ENCODE assay signal across 21 cellular contexts in the genomic region with DNA sequence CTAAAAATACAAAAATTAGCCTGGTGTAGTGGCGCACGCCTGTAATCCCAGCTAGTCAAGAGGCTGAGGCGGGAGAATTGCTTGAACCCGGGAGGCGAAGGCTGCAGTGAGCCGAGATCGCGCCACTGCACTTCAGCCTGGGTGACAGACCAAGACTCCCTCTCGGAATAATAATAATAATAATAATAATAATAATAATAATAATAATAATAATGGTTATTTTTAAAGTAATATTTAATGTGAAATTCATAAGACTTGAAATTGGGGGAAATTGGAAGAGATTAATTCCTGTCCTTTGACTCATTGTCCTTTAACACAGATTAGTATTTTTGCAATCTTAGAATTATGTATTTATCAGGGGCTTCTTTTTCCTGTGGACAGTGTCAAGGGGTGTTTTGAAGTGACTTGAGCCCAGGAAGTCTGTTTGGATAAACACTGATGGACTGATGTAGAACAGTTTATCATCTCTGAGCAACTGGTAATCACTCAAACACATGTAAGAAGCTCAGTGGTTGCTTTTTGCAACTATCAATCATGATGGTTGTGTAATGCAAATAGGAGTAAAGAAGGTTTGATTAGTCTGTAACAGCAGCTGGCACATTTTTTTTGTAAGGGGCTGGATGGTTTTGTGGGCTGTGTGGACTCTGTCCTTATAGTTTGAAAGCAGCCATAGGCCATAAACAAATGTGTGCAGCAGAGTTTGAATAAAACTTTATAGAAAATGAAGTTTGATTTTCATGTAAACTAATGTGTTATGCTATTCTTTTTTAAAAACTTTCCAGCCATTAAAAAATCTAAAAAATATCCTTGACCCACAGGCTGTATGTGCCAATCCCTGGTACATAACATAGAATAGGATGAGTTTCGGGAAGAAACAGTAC.
A peak's percentile ranks its signal among the peaks of the same experiment; 100 is the strongest.
DNase-seq lines count a peak whose midpoint lies in the region; ATAC-seq and TF ChIP-seq lines count a peak whose summit lies in the region.
"Had no signal": no experiment of that assay in that cellular context is flagged by ENCODE, and none has a peak within 500 bp of the region (broad histone marks: within the 10 kb centered on the region; RNA-seq: fewer than 3 reads in every experiment).

No MANE protein-coding gene starts in this region.

- H3K9ac ChIP-seq in Loucy (ENCODE audit: low read depth, low read length, poor library complexity, severe bottlenecking), result peak overlapping the region; percentile 8
- no peak overlapping the region for H3K9ac ChIP-seq in endodermal cell (ENCODE audit: extremely low read depth, low read length, poor library complexity, severe bottlenecking)

- H3K4me3 ChIP-seq in Caco-2 (ENCODE audit: low read depth, low read length) (no peak overlapping the region), Loucy (ENCODE audit: low read length, poor library complexity, severe bottlenecking) (no peak overlapping the region), right lobe of liver (no peak overlapping the region), endodermal cell (ENCODE audit: low read length) (no peak overlapping the region)

- H3K79me2 ChIP-seq in Loucy (ENCODE audit: insufficient read depth, low read length), result peaks cover 67% of the 10 kb centered on the region

- CTCF ChIA-PET in Caco-2 (lab: Charles Lee), result no interaction called here

- H3K4me2 ChIP-seq in Loucy (ENCODE audit: low read depth, low read length, poor library complexity, severe bottlenecking), result peak overlapping the region; percentile 34

- H3K27me3 Mint-ChIP-seq in Caco-2 (ENCODE audit: insufficient read depth, unreplicated experiment), result no peaks in the 10 kb centered on the region
- H3K27me3 Mint-ChIP-seq in effector memory CD8-positive, alpha-beta T cell, result no peaks in the 10 kb centered on the region
- peaks cover 21% of the 10 kb centered on the region for H3K27me3 Mint-ChIP-seq in endodermal cell (ENCODE audit: insufficient read depth)
- H3K27me3 Mint-ChIP-seq: CD4-positive, CD25-positive, alpha-beta regulatory T cell had no signal

- POLR2A ChIA-PET in Caco-2 (lab: Charles Lee), result interaction anchor here (0.5 kb wide), 1 partner anchor 124 kb away, joined by 3 read pairs; no protein-coding TSS in a partner anchor

- H3K36me3 ChIP-seq in Caco-2 (ENCODE audit: control insufficient read depth, insufficient read depth, low read length) (no peaks in the 10 kb centered on the region), Loucy (ENCODE audit: insufficient read depth, low read length) (no peaks in the 10 kb centered on the region), right lobe of liver (no peaks in the 10 kb centered on the region), endodermal cell (ENCODE audit: control insufficient read depth, insufficient read depth, low read length) (no peaks in the 10 kb centered on the region)

- H3K9me3 Mint-ChIP-seq in Caco-2 (ENCODE audit: unreplicated experiment) (no peaks in the 10 kb centered on the region), endodermal cell (peaks cover 3% of the 10 kb centered on the region)
- H3K9me3 Mint-ChIP-seq in effector memory CD8-positive, alpha-beta T cell, result no peaks in the 10 kb centered on the region

- H3F3A ChIP-seq in Loucy (ENCODE audit: low read depth), result no peaks in the 10 kb centered on the region; the same call in 1 of the 2 replicates

- ATAC-seq in effector memory CD8-positive, alpha-beta T cell (replicated peaks), result no peak
- ATAC-seq in right lobe of liver, result peak in 3 of 4 donors; percentile 22 to 66 (median 30)
- no peak for ATAC-seq in GM18511 (IDR thresholded peaks at IDR 0.05; ENCODE audit: unreplicated experiment)
- ATAC-seq in Right ventricle myocardium superior (ENCODE audit: poor library complexity), result no peak
- ATAC-seq: PC-3 had no signal

- H2AFZ ChIP-seq in Loucy (ENCODE audit: low read length), result no peak overlapping the region

- WGBS in right lobe of liver (ENCODE audit: insufficient coverage, low coverage, low lambda C conversion rate, missing lambda C conversion rate), result 84% methylated on average over 4 of the region's 10 CpGs
- 93% methylated on average over 6 of the region's 10 CpGs; no CpG with 5 or more reads in 1 of the 2 experiments for WGBS in endodermal cell (ENCODE audit: insufficient coverage in 1 of 2, insufficient read length in 1 of 2), 2 experiments

- peak in 1 of 2 experiments; percentile 42 for DNase-seq in Caco-2
- no peak for DNase-seq in effector memory CD8-positive, alpha-beta T cell
- no peak for DNase-seq in right lobe of liver
- no peak for DNase-seq in endodermal cell
- no peak for DNase-seq in Right ventricle myocardium superior
- DNase-seq: AML-193; CD4-positive, CD25-positive, alpha-beta regulatory T cell; EL; H7; Karpas-422; MM.1S; NCI-H1105; NCI-H1694; NCI-H2081 treated with DMSO at 0.1 percent for 48 hours; NCI-H446 treated with DMSO at 0.1 percent for 48 hours; NCI-H748 treated with DMSO at 0.1 percent for 48 hours; PC-3; RPMI8226; SIG-M5 had no signal

- no TSS peak for BruUV-seq in Caco-2 (replicated peaks; lab: Mats Ljungman, UMichigan)

- H3K36me3 Mint-ChIP-seq in Caco-2 (ENCODE audit: insufficient read depth, unreplicated experiment), result peaks cover 26% of the 10 kb centered on the region
- peaks cover under 1% of the 10 kb centered on the region for H3K36me3 Mint-ChIP-seq in effector memory CD8-positive, alpha-beta T cell (ENCODE audit: insufficient read depth)
- H3K36me3 Mint-ChIP-seq in endodermal cell (ENCODE audit: low read depth), result no peaks in the 10 kb centered on the region

- H3K27ac ChIP-seq in right lobe of liver, result no peak overlapping the region
- H3K27ac ChIP-seq in endodermal cell (ENCODE audit: low read depth, low read length), result no peak overlapping the region

- TF ChIP-seq CTCF in Caco-2 (IDR thresholded peaks at IDR 0.05; ENCODE audit: insufficient read depth in 1 of 2, low read depth in 1 of 2, low read length in 1 of 2, severe bottlenecking in 1 of 2, unreplicated experiment in 1 of 2), result no peak
- no peak for TF ChIP-seq CTCF in Loucy (conservative IDR thresholded peaks at IDR 0.05; ENCODE audit: low read length)
- TF ChIP-seq CTCF in right lobe of liver (IDR thresholded peaks at IDR 0.05), result no peak
- no peak for TF ChIP-seq CTCF in endodermal cell (conservative IDR thresholded peaks at IDR 0.05)

- H3K27ac Mint-ChIP-seq in Caco-2 (ENCODE audit: unreplicated experiment) (peak overlapping the region; percentile 77), endodermal cell (no peak overlapping the region)
- peak overlapping the region; percentile 33 to 73 for H3K27ac Mint-ChIP-seq in effector memory CD8-positive, alpha-beta T cell

- no peaks in the 10 kb centered on the region for H3K9me2 ChIP-seq in Loucy (replicated peaks; ENCODE audit: low read depth, low read length)

- TF ChIP-seq POLR2A in right lobe of liver (IDR thresholded peaks at IDR 0.05), result no peak

- H4K20me1 ChIP-seq in Loucy (ENCODE audit: insufficient read depth, low read length, poor library complexity, severe bottlenecking), result no peaks in the 10 kb centered on the region

- no peaks in the 10 kb centered on the region for H3K27me3 ChIP-seq in Caco-2 (replicated peaks; ENCODE audit: control insufficient read depth, insufficient read depth, low read length)
- H3K27me3 ChIP-seq in Loucy (ENCODE audit: insufficient read depth, low read length, poor library complexity, severe bottlenecking), result no peaks in the 10 kb centered on the region
- H3K27me3 ChIP-seq in right lobe of liver, result no peaks in the 10 kb centered on the region
- H3K27me3 ChIP-seq in endodermal cell (ENCODE audit: control insufficient read depth, insufficient read depth, low read length, poor library complexity, severe bottlenecking), result peaks cover 2% of the 10 kb centered on the region

- H3K4me1 Mint-ChIP-seq in Caco-2 (ENCODE audit: low read depth, unreplicated experiment), result peaks cover 42% of the 10 kb centered on the region
- peaks cover 52 to 65% of the 10 kb centered on the region in 2 donors for H3K4me1 Mint-ChIP-seq in effector memory CD8-positive, alpha-beta T cell (ENCODE audit: low read depth in 2 of 2)
- peaks cover 13% of the 10 kb centered on the region for H3K4me1 Mint-ChIP-seq in endodermal cell

- H3K4me1 ChIP-seq in Caco-2 (peaks cover 79% of the 10 kb centered on the region), Loucy (ENCODE audit: insufficient read depth, low read length, poor library complexity, severe bottlenecking) (peaks cover 68% of the 10 kb centered on the region), right lobe of liver (peaks cover 0 to 13% (median 6%) of the 10 kb centered on the region in 4 donors), endodermal cell (ENCODE audit: control insufficient read depth, insufficient read depth, low read length) (no peaks in the 10 kb centered on the region)

- intact Hi-C loops in Caco-2 (cut with micrococcal nuclease; ENCODE audit: unreplicated experiment), result no loop called here
- intact Hi-C loops in right lobe of liver (cut with DNase I), result no loop called here
- intact Hi-C loops in Right ventricle myocardium superior (cut with DNase I), result no loop called here

- H3K9me3 ChIP-seq in Caco-2, result no peaks in the 10 kb centered on the region
- H3K9me3 ChIP-seq in Loucy (ENCODE audit: insufficient read depth, low read depth, low read length), result no peaks in the 10 kb centered on the region
- H3K9me3 ChIP-seq in right lobe of liver, result no peaks in the 10 kb centered on the region
- no peaks in the 10 kb centered on the region for H3K9me3 ChIP-seq in endodermal cell (ENCODE audit: control insufficient read depth, low read length)

- no peak overlapping the region for H3K4me3 Mint-ChIP-seq in Caco-2 (ENCODE audit: unreplicated experiment)
- H3K4me3 Mint-ChIP-seq in effector memory CD8-positive, alpha-beta T cell, result no peak overlapping the region
- H3K4me3 Mint-ChIP-seq in endodermal cell, result no peak overlapping the region

Comparison
In these comparisons a context has a peak if more than half of its experiments do, and no peak if none do; other contexts are left out.
1. ATAC-seq: peak in right lobe of liver (3 of 4); none in effector memory CD8-positive, alpha-beta T cell (single experiment), GM18511 (single experiment) and Right ventricle myocardium superior (single experiment).